In the genomic region with DNA sequence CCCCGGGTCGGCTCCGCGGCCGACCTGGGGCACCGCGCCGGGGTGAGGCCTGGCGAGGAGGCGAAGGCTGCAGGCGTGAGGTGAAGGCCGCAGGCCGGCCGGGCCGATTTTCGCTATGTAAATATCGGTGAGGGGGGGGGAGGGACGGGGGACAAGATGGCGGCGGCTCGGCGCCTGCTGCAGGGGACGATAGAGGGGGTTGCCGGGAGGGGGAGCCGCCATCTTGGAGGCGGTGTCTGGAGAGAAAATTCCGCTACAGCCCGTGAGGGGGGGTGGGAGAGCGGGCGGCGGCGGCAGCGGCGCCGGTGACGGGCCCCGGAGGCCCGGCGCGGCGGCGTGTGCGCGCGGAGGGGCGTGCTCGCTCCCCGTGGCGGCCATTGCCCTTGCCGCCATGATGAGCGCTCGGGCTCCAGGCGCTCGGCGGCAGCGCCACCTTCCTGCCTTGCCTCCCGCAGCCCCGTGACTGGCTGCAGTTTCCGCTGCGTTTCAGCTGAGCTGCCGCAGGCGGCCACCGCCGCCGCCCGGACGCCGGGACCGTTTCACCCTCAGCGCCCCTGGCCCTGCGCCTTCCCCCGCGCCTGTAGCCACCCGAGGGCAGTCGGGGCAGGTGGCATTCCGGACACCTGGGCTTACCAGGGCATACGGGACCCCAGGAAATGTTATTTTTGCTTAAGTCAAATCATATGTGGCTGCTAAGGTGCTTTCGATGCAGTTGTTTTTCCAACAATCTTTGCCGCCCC, we compare ENCODE assay signal across 8 cellular contexts. TPM values are rescaled to one million over a fixed set of nuclear protein-coding genes. Genes with fewer than 3 reads are reported as not detected.
DNase-seq lines count a peak whose midpoint lies in the region; ATAC-seq and TF ChIP-seq lines count a peak whose summit lies in the region.

No MANE protein-coding gene starts in this region.

- POLR2A ChIA-PET in BJ (lab: Charles Lee), result interaction anchor here (0.6 kb wide), 2 partner anchors 127 to 243 kb away, joined by 4 to 9 read pairs; no protein-coding TSS in a partner anchor

- DNase-seq in BJ (ENCODE audit: low read depth), result peak; percentile 18
- DNase-seq in NCI-H510A treated with DMSO at 0.1 percent for 48 hours (lab: John Stamatoyannopoulos, UW), result peak; percentile 68
- DNase-seq in activated CD4-positive, alpha-beta T cell treated with anti-CD3 and anti-CD28 coated beads, Interleukin-2, amount 50 U/mL, for 1 hour, result peak; percentile 79
- DNase-seq in dedifferentiated amniotic fluid mesenchymal stem cell (ENCODE audit: extremely low spot score), result peak; percentile 89
- peak; percentile 82 for DNase-seq in stimulated activated CD4-positive, alpha-beta T cell treated with anti-CD3 and anti-CD28 coated beads, Interleukin-4, amount 100 ng/mL, for 24 hours

- H3K27ac ChIP-seq in liver (ENCODE audit: low read depth in 1 of 2, low read length in 2 of 2), result peak overlapping the region; percentile 90 to 99

- H3K27me3 ChIP-seq in BJ (ENCODE audit: control insufficient read depth, insufficient read depth, low read length) (no peaks in the 10 kb centered on the region), liver (ENCODE audit: control insufficient read depth in 4 of 4, insufficient read depth in 4 of 4, low read length in 3 of 4) (no peaks in the 10 kb centered on the region)

- H3K4me1 ChIP-seq in liver (ENCODE audit: control insufficient read depth in 4 of 4, insufficient read depth in 4 of 4, low read length in 3 of 4), result peaks cover 5 to 69% (median 61%) of the 10 kb centered on the region in 4 donors

- H3K36me3 ChIP-seq in BJ (ENCODE audit: control insufficient read depth, insufficient read depth, low read length), result no peaks in the 10 kb centered on the region
- H3K36me3 ChIP-seq in liver (ENCODE audit: control insufficient read depth in 4 of 4, insufficient read depth in 3 of 4, low read depth in 1 of 4, low read length in 3 of 4), result peaks cover 0 to 3% (median 0%) of the 10 kb centered on the region in 4 donors

- TF ChIP-seq CTCF in BJ (IDR thresholded peaks at IDR 0.05; ENCODE audit: insufficient read depth, low read depth, low read length), result peak; percentile 13; the same call in 1 of the 2 replicates
- peak; percentile 23 for TF ChIP-seq CTCF in liver (IDR thresholded peaks at IDR 0.05; ENCODE audit: low read depth, low read length, missing input control)

- under 1% methylated on average over 77 of the region's 79 CpGs for WGBS in liver

- peak overlapping the region; percentile 46 to 86 for H3K9ac ChIP-seq in liver (ENCODE audit: low read depth in 1 of 2, low read length in 2 of 2)

- peak overlapping the region; percentile 73 for H3K4me3 ChIP-seq in BJ (ENCODE audit: low read depth, low read length)
- H3K4me3 ChIP-seq in liver (ENCODE audit: low read depth in 1 of 3, low read length in 3 of 3), result peak overlapping the region; percentile 75 to 94 (median 85)

- CTCF ChIA-PET in BJ (lab: Yijun Ruan, JAX), result no interaction called here

- ATAC-seq in GM19043 (IDR thresholded peaks at IDR 0.05; ENCODE audit: low read depth, unreplicated experiment), result peak; percentile 55
- peak; percentile 77 for ATAC-seq in HG03354 (IDR thresholded peaks at IDR 0.05; ENCODE audit: poor library complexity, severe bottlenecking, unreplicated experiment)

- H3K9me3 ChIP-seq in liver (ENCODE audit: control insufficient read depth in 4 of 4, low read length in 3 of 4), result no peaks in the 10 kb centered on the region

- TF ChIP-seq RAD21 in liver (IDR thresholded peaks at IDR 0.05), result peak; percentile 28 to 66

TF ChIP-seq in liver, 16 proteins besides CTCF, POLR2A, EP300 and RAD21:
- TF ChIP-seq FOXA1 (IDR thresholded peaks at IDR 0.05), result no peak
- peak; percentile 97 for TF ChIP-seq YY1 (IDR thresholded peaks at IDR 0.05)

RNA-seq across cellular contexts. Expression of a gene that starts 0.7 kb away (rescaled TPM):
- polyA plus RNA-seq in BJ (2011; rRNA removed), result 12.5 and 21.8 TPM in 2 replicates
- 33.0 and 34.1 TPM in 2 replicates for polyA minus RNA-seq in BJ (2011; rRNA and poly(A)+ RNA removed)
- total RNA-seq in liver, result 10 to 100 TPM; 28.2 to 50.0 TPM
- 1 to 10 TPM; 3.8 to 9.7 TPM for polyA plus RNA-seq in liver

Comparison
In these comparisons a context has a peak if more than half of its experiments do, and no peak if none do; other contexts are left out.
1. Peak in every context shown above with its lines: DNase-seq, ATAC-seq, H3K4me3 ChIP-seq and H3K27ac ChIP-seq.
2. DNase-seq: peak in every context shown above with its lines; median percentile 89 in dedifferentiated amniotic fluid mesenchymal stem cell; 82 in stimulated activated CD4-positive, alpha-beta T cell treated with anti-CD3 and anti-CD28 coated beads, Interleukin-4, amount 100 ng/mL, for 24 hours; 79 in activated CD4-positive, alpha-beta T cell treated with anti-CD3 and anti-CD28 coated beads, Interleukin-2, amount 50 U/mL, for 1 hour; 68 in NCI-H510A treated with DMSO at 0.1 percent for 48 hours; 18 in BJ.